ENCODE assay signal across 9 cellular contexts in genomic region chr2:19955544-19956422, GRCh38. TPM values are rescaled to one million over a fixed set of nuclear protein-coding genes. Genes with fewer than 3 reads are reported as not detected.
DNase-seq lines count a peak whose midpoint lies in the region; ATAC-seq lines count a peak whose summit lies in the region.
"Had no signal": no experiment of that assay in that cellular context is flagged by ENCODE, and none has a peak within 500 bp of the region (broad histone marks: within the 10 kb centered on the region; RNA-seq: fewer than 3 reads in every experiment).

No MANE protein-coding gene starts in this region.

- ATAC-seq in GM18909 (IDR thresholded peaks at IDR 0.05; ENCODE audit: poor library complexity, unreplicated experiment) (peak; percentile 97), HG03159 (IDR thresholded peaks at IDR 0.05; ENCODE audit: unreplicated experiment) (peak; percentile 93), memory B cell (ENCODE audit: low read depth) (peak; percentile 85)
- peak; percentile 71 for ATAC-seq in effector memory CD8-positive, alpha-beta T cell (replicated peaks)
- peak; percentile 69 for ATAC-seq in stimulated activated memory B cell treated with anti-CD40 and anti-IgM and Interleukin-4, amounts not matched to agents 10 μg/mL and 1 μg/mL and 100 μg/mL, for 72 hours

- H3K9me3 Mint-ChIP-seq in activated CD4-positive, alpha-beta T cell treated with anti-CD3 and anti-CD28 coated beads, Interleukin-2, amount 10 ng/mL, durations not matched to agents 24 days and 14 days, result no peaks in the 10 kb centered on the region
- H3K9me3 Mint-ChIP-seq in effector memory CD8-positive, alpha-beta T cell, result no peaks in the 10 kb centered on the region
- no peaks in the 10 kb centered on the region for H3K9me3 Mint-ChIP-seq in memory B cell
- no peaks in the 10 kb centered on the region for H3K9me3 Mint-ChIP-seq in stimulated activated memory B cell treated with anti-CD40 and anti-IgM and Interleukin-4, amounts not matched to agents 10 μg/mL and 1 μg/mL and 100 μg/mL, for 72 hours
- H3K9me3 Mint-ChIP-seq: T-helper 1 cell treated with Interleukin-12 subunit alpha and Interleukin-12 subunit beta and Interleukin-4 antibody, amounts not matched to agents 30 μg/mL and 1 μg/mL, for 36 hours had no signal

- DNase-seq in CD1c-positive myeloid dendritic cell (ENCODE audit: extremely low spot score) (peak; percentile 70), NCI-H345 (lab: John Stamatoyannopoulos, UW) (peak; percentile 66), memory B cell (ENCODE audit: low spot score in 2 of 2) (peak; percentile 29 to 36)
- DNase-seq in activated CD4-positive, alpha-beta T cell treated with anti-CD3 and anti-CD28 coated beads, Interleukin-2, amount 10 ng/mL, durations not matched to agents 24 days and 14 days, result peak; percentile 84
- DNase-seq in effector memory CD8-positive, alpha-beta T cell, result peak; percentile 18 to 35 (median 30)

- intact Hi-C loops in activated CD4-positive, alpha-beta T cell treated with anti-CD3 and anti-CD28 coated beads, Interleukin-2, amount 10 ng/mL, durations not matched to agents 24 days and 14 days (cut with micrococcal nuclease), result loop anchor here (1.0 to 5.0 kb wide), 2 partner anchors 57 to 143 kb away; partner anchors contain the start of gene MATN3

- H3K4me1 Mint-ChIP-seq in activated CD4-positive, alpha-beta T cell treated with anti-CD3 and anti-CD28 coated beads, Interleukin-2, amount 10 ng/mL, durations not matched to agents 24 days and 14 days, result no peaks in the 10 kb centered on the region
- H3K4me1 Mint-ChIP-seq in effector memory CD8-positive, alpha-beta T cell (ENCODE audit: low read depth in 2 of 2), result no peaks in the 10 kb centered on the region
- no peaks in the 10 kb centered on the region for H3K4me1 Mint-ChIP-seq in memory B cell
- H3K4me1 Mint-ChIP-seq in stimulated activated memory B cell treated with anti-CD40 and anti-IgM and Interleukin-4, amounts not matched to agents 10 μg/mL and 1 μg/mL and 100 μg/mL, for 72 hours, result no peaks in the 10 kb centered on the region

- no peaks in the 10 kb centered on the region for H3K27me3 Mint-ChIP-seq in activated CD4-positive, alpha-beta T cell treated with anti-CD3 and anti-CD28 coated beads, Interleukin-2, amount 10 ng/mL, durations not matched to agents 24 days and 14 days
- H3K27me3 Mint-ChIP-seq in effector memory CD8-positive, alpha-beta T cell, result no peaks in the 10 kb centered on the region
- H3K27me3 Mint-ChIP-seq in memory B cell, result no peaks in the 10 kb centered on the region
- no peaks in the 10 kb centered on the region for H3K27me3 Mint-ChIP-seq in stimulated activated memory B cell treated with anti-CD40 and anti-IgM and Interleukin-4, amounts not matched to agents 10 μg/mL and 1 μg/mL and 100 μg/mL, for 72 hours

- H3K27ac Mint-ChIP-seq in activated CD4-positive, alpha-beta T cell treated with anti-CD3 and anti-CD28 coated beads, Interleukin-2, amount 10 ng/mL, durations not matched to agents 24 days and 14 days, result no peak overlapping the region
- no peak overlapping the region for H3K27ac Mint-ChIP-seq in effector memory CD8-positive, alpha-beta T cell
- H3K27ac Mint-ChIP-seq in memory B cell, result no peak overlapping the region
- H3K27ac Mint-ChIP-seq in stimulated activated memory B cell treated with anti-CD40 and anti-IgM and Interleukin-4, amounts not matched to agents 10 μg/mL and 1 μg/mL and 100 μg/mL, for 72 hours, result no peak overlapping the region
- H3K27ac Mint-ChIP-seq: T-helper 1 cell treated with Interleukin-12 subunit alpha and Interleukin-12 subunit beta and Interleukin-4 antibody, amounts not matched to agents 30 μg/mL and 1 μg/mL, for 36 hours had no signal

- H3K4me3 Mint-ChIP-seq in activated CD4-positive, alpha-beta T cell treated with anti-CD3 and anti-CD28 coated beads, Interleukin-2, amount 10 ng/mL, durations not matched to agents 24 days and 14 days, result no peak overlapping the region
- H3K4me3 Mint-ChIP-seq in effector memory CD8-positive, alpha-beta T cell, result no peak overlapping the region
- no peak overlapping the region for H3K4me3 Mint-ChIP-seq in memory B cell
- H3K4me3 Mint-ChIP-seq in stimulated activated memory B cell treated with anti-CD40 and anti-IgM and Interleukin-4, amounts not matched to agents 10 μg/mL and 1 μg/mL and 100 μg/mL, for 72 hours, result no peak overlapping the region
- H3K4me3 Mint-ChIP-seq: T-helper 1 cell treated with Interleukin-12 subunit alpha and Interleukin-12 subunit beta and Interleukin-4 antibody, amounts not matched to agents 30 μg/mL and 1 μg/mL, for 36 hours had no signal

- no peaks in the 10 kb centered on the region for H3K36me3 Mint-ChIP-seq in activated CD4-positive, alpha-beta T cell treated with anti-CD3 and anti-CD28 coated beads, Interleukin-2, amount 10 ng/mL, durations not matched to agents 24 days and 14 days (ENCODE audit: low read depth)
- H3K36me3 Mint-ChIP-seq in effector memory CD8-positive, alpha-beta T cell (ENCODE audit: insufficient read depth), result no peaks in the 10 kb centered on the region
- peaks cover 2% of the 10 kb centered on the region for H3K36me3 Mint-ChIP-seq in memory B cell
- H3K36me3 Mint-ChIP-seq in stimulated activated memory B cell treated with anti-CD40 and anti-IgM and Interleukin-4, amounts not matched to agents 10 μg/mL and 1 μg/mL and 100 μg/mL, for 72 hours, result peaks cover 10% of the 10 kb centered on the region

RNA-seq across cellular contexts. Expression of gene WDR35, which starts 34.1 kb away (rescaled TPM):
- 8.1 and 9.0 TPM in 2 replicates for total RNA-seq in activated CD4-positive, alpha-beta T cell treated with anti-CD3 and anti-CD28 coated beads, Interleukin-2, amount 10 ng/mL, durations not matched to agents 24 days and 14 days

RNA-seq across cellular contexts. Expression of gene TTC32, which starts 54.0 kb away (rescaled TPM):
- 10.5 and 11.0 TPM in 2 replicates for total RNA-seq in activated CD4-positive, alpha-beta T cell treated with anti-CD3 and anti-CD28 coated beads, Interleukin-2, amount 10 ng/mL, durations not matched to agents 24 days and 14 days

RNA-seq across cellular contexts. Expression of gene MATN3, which starts 56.7 kb away (rescaled TPM):
- not detected in 2 replicates for total RNA-seq in activated CD4-positive, alpha-beta T cell treated with anti-CD3 and anti-CD28 coated beads, Interleukin-2, amount 10 ng/mL, durations not matched to agents 24 days and 14 days

Comparison
In these comparisons a context has a peak if more than half of its experiments do, and no peak if none do; other contexts are left out.
1. Peak in every context shown above with its lines: DNase-seq and ATAC-seq.
2. DNase-seq: peak in every context shown above with its lines; median percentile 84 in activated CD4-positive, alpha-beta T cell treated with anti-CD3 and anti-CD28 coated beads, Interleukin-2, amount 10 ng/mL, durations not matched to agents 24 days and 14 days; 70 in CD1c-positive myeloid dendritic cell; 66 in NCI-H345; 32 in memory B cell; 30 in effector memory CD8-positive, alpha-beta T cell.